20 cellular contexts compared by ENCODE assay signal in the genomic region with DNA sequence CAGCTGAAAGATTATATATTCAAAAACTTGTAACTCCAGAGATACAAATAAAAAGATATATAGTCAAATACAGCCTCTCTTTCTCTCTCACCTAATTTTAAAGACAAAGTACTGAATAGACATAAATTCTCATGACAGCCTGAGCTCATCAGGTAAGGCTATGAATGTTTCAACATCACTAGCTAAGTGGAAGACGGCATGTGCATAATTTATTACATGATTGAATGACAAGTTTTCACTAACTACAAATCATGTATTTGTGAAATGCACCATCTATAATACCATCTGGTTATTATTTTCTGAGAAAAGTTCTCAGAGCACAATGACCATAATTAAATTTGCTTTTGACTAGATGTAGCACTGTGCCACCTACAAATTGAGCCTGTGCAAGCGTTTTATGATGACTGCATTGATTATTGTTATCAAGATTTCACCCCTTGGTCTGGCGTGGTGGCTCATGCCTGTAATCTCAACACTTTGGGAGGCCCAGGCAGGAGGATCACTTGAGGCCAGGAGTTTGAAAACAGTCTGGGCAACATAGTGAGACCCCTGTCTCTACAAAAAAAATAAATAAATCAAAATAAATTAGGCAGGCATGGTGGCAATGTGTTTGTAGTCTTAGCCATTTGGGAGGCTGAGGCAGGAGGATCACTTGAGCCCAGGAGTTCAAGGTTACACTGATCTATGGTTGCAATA.
"Had no signal": no experiment of that assay in that cellular context is flagged by ENCODE, and none has a peak within 500 bp of the region (broad histone marks: within the 10 kb centered on the region; RNA-seq: fewer than 3 reads in every experiment).

No MANE protein-coding gene starts in this region.

- DNase-seq: activated CD4-positive, alpha-beta memory T cell treated with anti-CD3 and anti-CD28 coated beads for 36 hours; activated CD4-positive, CD25-positive, alpha-beta regulatory T cell treated with anti-CD3 and anti-CD28 coated beads, Interleukin-2, amount 50 U/mL, for 72 hours; activated effector memory CD4-positive, alpha-beta T cell treated with Interleukin-2 at 50 U/mL for 16 hours; activated T-cell treated with anti-CD3 and anti-CD28 coated beads, Interleukin-2, amount 50 U/mL, for 24 hours; amniotic stem cell; body of pancreas; central memory CD4-positive, alpha-beta T cell; cortex of kidney; effector memory CD4-positive, alpha-beta T cell; gastrocnemius medialis; islet precursor cell; mucosa of descending colon; naive thymus-derived CD4-positive, alpha-beta T cell; small intestine; T-cell; T1000; trophoblast cell had no signal

- H3K27ac ChIP-seq: body of pancreas, right atrium auricular region, suprapubic skin had no signal

- H3K27me3 ChIP-seq: body of pancreas, gastrocnemius medialis, right atrium auricular region, suprapubic skin had no signal

- ATAC-seq: body of pancreas; left lobe of liver; mucosa of descending colon; naive thymus-derived CD4-positive, alpha-beta T cell; T-cell had no signal

- H3K36me3 ChIP-seq: gastrocnemius medialis had no signal

- H3K9me3 ChIP-seq: body of pancreas, gastrocnemius medialis, mucosa of descending colon, right atrium auricular region, suprapubic skin had no signal

- H3K4me1 ChIP-seq: body of pancreas, gastrocnemius medialis, right atrium auricular region had no signal

- H3K4me3 ChIP-seq: body of pancreas, gastrocnemius medialis, mucosa of descending colon, right atrium auricular region, suprapubic skin had no signal
